Comparison of ENCODE assay signal across 9 cellular contexts in genomic region chr2:232420463-232421188, GRCh38. TPM values are rescaled to one million over a fixed set of nuclear protein-coding genes. Genes with fewer than 3 reads are reported as not detected.
DNase-seq lines count a peak whose midpoint lies in the region; ATAC-seq, FAIRE-seq and TF ChIP-seq lines count a peak whose summit lies in the region.
"Had no signal": no experiment of that assay in that cellular context is flagged by ENCODE, and none has a peak within 500 bp of the region (broad histone marks: within the 10 kb centered on the region; RNA-seq: fewer than 3 reads in every experiment).

No MANE protein-coding gene starts in this region.

- H3K27me3 ChIP-seq in H7 (ENCODE audit: control insufficient read depth, insufficient read depth, low read length) (peaks cover 49% of the 10 kb centered on the region), parathyroid adenoma (ENCODE audit: control insufficient read depth, insufficient read depth, low read length) (peaks cover 2% of the 10 kb centered on the region)

- no peak for FAIRE-seq in HTR-8/SVneo (lab: Jason Lieb, UNC)

- peak; percentile 16 for TF ChIP-seq CTCF in parathyroid adenoma (IDR thresholded peaks at IDR 0.05)

- H3K9me3 ChIP-seq in parathyroid adenoma (ENCODE audit: control insufficient read depth, low read length) = no peaks in the 10 kb centered on the region

- H3K79me2 ChIP-seq in parathyroid adenoma = no peaks in the 10 kb centered on the region

- peaks cover 4% of the 10 kb centered on the region; the same call in 1 of the 2 replicates for H3K36me3 ChIP-seq in H7 (replicated peaks; ENCODE audit: control insufficient read depth, insufficient read depth, low read length)
- H3K36me3 ChIP-seq in parathyroid adenoma (ENCODE audit: control insufficient read depth, insufficient read depth, low read length) = no peaks in the 10 kb centered on the region

- H3K4me3 ChIP-seq in H7 (ENCODE audit: insufficient read depth, low read depth, low read length) (peak overlapping the region; percentile 62), parathyroid adenoma (ENCODE audit: low read depth, low read length) (peak overlapping the region; percentile 47)

- peak overlapping the region; percentile 94 for H2AFZ ChIP-seq in parathyroid adenoma

- H3K9ac ChIP-seq in parathyroid adenoma = no peak overlapping the region

- peak overlapping the region; percentile 13 for H3K27ac ChIP-seq in parathyroid adenoma

- no peak for DNase-seq in H7
- DNase-seq in NCI-H748 treated with DMSO at 0.1 percent for 48 hours (lab: John Stamatoyannopoulos, UW) = peak; percentile 56
- DNase-seq in epidermal melanocyte (ENCODE audit: insufficient read length, low spot score) = peak; percentile 15
- DNase-seq in HTR-8/SVneo (ENCODE audit: insufficient read length, low spot score) = no peak

- H3K4me1 ChIP-seq in parathyroid adenoma = peaks cover 11% of the 10 kb centered on the region

- peak overlapping the region; percentile 93 for H3K4me2 ChIP-seq in parathyroid adenoma (ENCODE audit: low read length)

- ATAC-seq in GM18858 (IDR thresholded peaks at IDR 0.05; ENCODE audit: unreplicated experiment) (no peak), GM18502 (IDR thresholded peaks at IDR 0.05; ENCODE audit: poor library complexity, unreplicated experiment) (no peak), GM19463 (IDR thresholded peaks at IDR 0.05; ENCODE audit: unreplicated experiment) (no peak)

RNA-seq across cellular contexts. Expression of gene ALPG, which starts 14.0 kb away (rescaled TPM):
- 0.21 and 0.89 TPM in 2 replicates for total RNA-seq in H7 (2014; rRNA removed; shearing (Covaris generic))
- total RNA-seq: dermis microvascular lymphatic vessel endothelial cell had no signal

RNA-seq across cellular contexts. Expression of gene ALPI, which starts 35.3 kb away (rescaled TPM):
- 0.10 TPM in 1 of 2 replicates, not detected in the other for total RNA-seq in H7 (2014; rRNA removed; shearing (Covaris generic))
- total RNA-seq: dermis microvascular lymphatic vessel endothelial cell had no signal

RNA-seq across cellular contexts. Expression of gene ALPP, which starts 42.1 kb away (rescaled TPM):
- total RNA-seq in H7 (2014; rRNA removed; shearing (Covaris generic)) = 0.15 and 0.69 TPM in 2 replicates
- total RNA-seq: dermis microvascular lymphatic vessel endothelial cell had no signal

Comparison
In these comparisons a context has a peak if more than half of its experiments do, and no peak if none do; other contexts are left out.
1. DNase-seq: peak in NCI-H748 treated with DMSO at 0.1 percent for 48 hours (single experiment) and epidermal melanocyte (single experiment); none in H7 (single experiment) and HTR-8/SVneo (single experiment).